8 cellular contexts compared by ENCODE assay signal in the genomic region with DNA sequence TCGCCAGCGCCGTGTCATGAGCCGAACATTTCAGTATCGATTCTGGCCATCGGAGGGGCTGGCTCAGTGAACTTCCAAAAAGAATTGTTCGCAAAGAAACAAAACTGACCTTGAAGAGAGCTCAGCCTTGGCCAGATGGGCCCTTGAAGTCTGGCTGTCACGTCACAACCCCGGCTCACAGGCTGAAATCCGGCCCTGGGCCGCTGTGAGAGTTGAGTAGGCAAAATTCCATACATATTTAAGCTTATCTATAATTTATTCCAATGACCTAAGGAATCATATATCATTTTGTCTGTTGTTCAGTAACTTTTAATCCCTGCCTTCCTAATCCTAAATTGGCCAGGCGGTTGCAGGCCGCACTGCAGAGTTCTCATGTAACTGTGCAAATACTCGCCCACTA.
A peak's percentile ranks its signal among the peaks of the same experiment; 100 is the strongest.
DNase-seq lines count a peak whose midpoint lies in the region; ATAC-seq, FAIRE-seq and TF ChIP-seq lines count a peak whose summit lies in the region.
"Not testable (repeated sequence)": the region's sequence is repeated elsewhere in the genome, so short reads cannot be mapped to it uniquely, and the experiment has no call there.

No MANE protein-coding gene starts in this region.

- TF ChIP-seq CTCF in CD4-positive, alpha-beta T cell (IDR thresholded peaks at IDR 0.05); astrocyte (IDR thresholded peaks at IDR 0.05; ENCODE audit: insufficient read depth, low read depth, low read length); fibroblast of pulmonary artery (IDR thresholded peaks at IDR 0.05; ENCODE audit: low read length, missing control alignments); left ventricle myocardium inferior (IDR thresholded peaks at IDR 0.05; ENCODE audit: borderline replicate concordance); nephron (IDR thresholded peaks at IDR 0.05; ENCODE audit: unreplicated experiment in 3 of 3); smooth muscle cell (IDR thresholded peaks at IDR 0.05; ENCODE audit: borderline replicate concordance, insufficient read depth, poor library complexity, severe bottlenecking): not testable (repeated sequence)

- not testable (repeated sequence) for H2AFZ ChIP-seq in astrocyte (ENCODE audit: low read depth, low read length); smooth muscle cell (ENCODE audit: low read depth)

- not testable (repeated sequence) for H3K4me3 ChIP-seq in astrocyte (ENCODE audit: insufficient read depth, low read depth, low read length); fibroblast of pulmonary artery (replicated peaks; ENCODE audit: low read depth, low read length); left ventricle myocardium inferior; smooth muscle cell

- H3K27ac Mint-ChIP-seq in CD4-positive, alpha-beta T cell: peak overlapping the region; percentile 60
- H3K27ac Mint-ChIP-seq in astrocyte (ENCODE audit: unreplicated experiment): not testable (repeated sequence)
- H3K27ac Mint-ChIP-seq in nephron: peak overlapping the region; percentile 28 to 90 (median 50)

- not testable (repeated sequence) for DNase-seq in CD4-positive, alpha-beta T cell; left ventricle myocardium inferior; smooth muscle cell (lab: John Stamatoyannopoulos, UW; ENCODE audit: unreplicated experiment)
- DNase-seq in NCI-H524 treated with DMSO at 0.1 percent for 48 hours (lab: John Stamatoyannopoulos, UW): peak; percentile 73
- DNase-seq in astrocyte (ENCODE audit: low read depth): peak; percentile 65
- peak; percentile 63 for DNase-seq in fibroblast of pulmonary artery (ENCODE audit: low read depth)
- DNase-seq in left kidney (ENCODE audit: low read depth, low spot score): peak; percentile 33

- H3K4me1 ChIP-seq in astrocyte (ENCODE audit: insufficient read depth, low read length): peaks cover 12% of the 10 kb centered on the region
- peaks cover 30% of the 10 kb centered on the region for H3K4me1 ChIP-seq in left ventricle myocardium inferior
- H3K4me1 ChIP-seq in smooth muscle cell (ENCODE audit: low read depth): peaks cover 14% of the 10 kb centered on the region

- H3F3A ChIP-seq in smooth muscle cell (ENCODE audit: low read depth): not testable (repeated sequence)

- H3K4me1 Mint-ChIP-seq in CD4-positive, alpha-beta T cell (ENCODE audit: low read depth): peaks cover 34% of the 10 kb centered on the region
- H3K4me1 Mint-ChIP-seq in astrocyte (ENCODE audit: low read depth, unreplicated experiment): not testable (repeated sequence)
- H3K4me1 Mint-ChIP-seq in nephron: peaks cover 39% of the 10 kb centered on the region

- H3K27me3 Mint-ChIP-seq in CD4-positive, alpha-beta T cell; astrocyte (ENCODE audit: low read depth, unreplicated experiment); nephron (ENCODE audit: low read depth): not testable (repeated sequence)

- not testable (repeated sequence) for FAIRE-seq in astrocyte (lab: Jason Lieb, UNC)

- not testable (repeated sequence) for H3K79me2 ChIP-seq in astrocyte (ENCODE audit: insufficient read depth, low read length); smooth muscle cell (ENCODE audit: low read depth)

- not testable (repeated sequence) for H3K9ac ChIP-seq in astrocyte (ENCODE audit: low read length); smooth muscle cell (ENCODE audit: low read depth)

- H3K4me3 Mint-ChIP-seq in CD4-positive, alpha-beta T cell; astrocyte (ENCODE audit: unreplicated experiment); nephron: not testable (repeated sequence)

- 57% methylated on average over 14 of the region's 14 CpGs for WGBS in smooth muscle cell (ENCODE audit: low lambda C conversion rate)

- intact Hi-C loops in CD4-positive, alpha-beta T cell (cut with DNase I, micrococcal nuclease); left ventricle myocardium inferior (cut with micrococcal nuclease): not testable (repeated sequence)

- H3K36me3 Mint-ChIP-seq in CD4-positive, alpha-beta T cell (ENCODE audit: low read depth): peaks cover 17% of the 10 kb centered on the region
- not testable (repeated sequence) for H3K36me3 Mint-ChIP-seq in astrocyte (ENCODE audit: low read depth, unreplicated experiment); nephron (ENCODE audit: low read depth)

- POLR2A ChIA-PET in CD4-positive, alpha-beta T cell (lab: Charles Lee): not testable (repeated sequence)

- not testable (repeated sequence) for H3K36me3 ChIP-seq in astrocyte (ENCODE audit: insufficient read depth, low read length); left ventricle myocardium inferior; smooth muscle cell (ENCODE audit: low read depth)

- H3K9me3 ChIP-seq in CD4-positive, alpha-beta T cell (ENCODE audit: control insufficient read depth, low read length); astrocyte (ENCODE audit: insufficient read depth, low read depth, low read length); left ventricle myocardium inferior (replicated peaks); smooth muscle cell (replicated peaks; ENCODE audit: low read depth): not testable (repeated sequence)

- CTCF ChIA-PET in CD4-positive, alpha-beta T cell (lab: Charles Lee): not testable (repeated sequence)

- not testable (repeated sequence) for H3K27me3 ChIP-seq in CD4-positive, alpha-beta T cell (ENCODE audit: control insufficient read depth, insufficient read depth, low read length); astrocyte (ENCODE audit: insufficient read depth, low read length); left ventricle myocardium inferior (ENCODE audit: low read depth); smooth muscle cell (ENCODE audit: low read depth)

- H3K9me3 Mint-ChIP-seq in CD4-positive, alpha-beta T cell; astrocyte (ENCODE audit: unreplicated experiment); nephron: not testable (repeated sequence)

- not testable (repeated sequence) for H3K4me2 ChIP-seq in astrocyte (ENCODE audit: low read length); smooth muscle cell

- H3K27ac ChIP-seq in CD4-positive, alpha-beta T cell (ENCODE audit: low read depth, low read length); astrocyte (ENCODE audit: low read depth, low read length): not testable (repeated sequence)
- H3K27ac ChIP-seq in left ventricle myocardium inferior (replicated peaks) (peak overlapping the region; percentile 36), smooth muscle cell (ENCODE audit: low read depth) (peak overlapping the region; percentile 83)

- H4K20me1 ChIP-seq in astrocyte (ENCODE audit: insufficient read depth, low read length); smooth muscle cell (ENCODE audit: low read depth): not testable (repeated sequence)

- not testable (repeated sequence) for ATAC-seq in CD4-positive, alpha-beta T cell (ENCODE audit: poor library complexity)
